ENCODE assay signal across 8 cellular contexts in the genomic region with DNA sequence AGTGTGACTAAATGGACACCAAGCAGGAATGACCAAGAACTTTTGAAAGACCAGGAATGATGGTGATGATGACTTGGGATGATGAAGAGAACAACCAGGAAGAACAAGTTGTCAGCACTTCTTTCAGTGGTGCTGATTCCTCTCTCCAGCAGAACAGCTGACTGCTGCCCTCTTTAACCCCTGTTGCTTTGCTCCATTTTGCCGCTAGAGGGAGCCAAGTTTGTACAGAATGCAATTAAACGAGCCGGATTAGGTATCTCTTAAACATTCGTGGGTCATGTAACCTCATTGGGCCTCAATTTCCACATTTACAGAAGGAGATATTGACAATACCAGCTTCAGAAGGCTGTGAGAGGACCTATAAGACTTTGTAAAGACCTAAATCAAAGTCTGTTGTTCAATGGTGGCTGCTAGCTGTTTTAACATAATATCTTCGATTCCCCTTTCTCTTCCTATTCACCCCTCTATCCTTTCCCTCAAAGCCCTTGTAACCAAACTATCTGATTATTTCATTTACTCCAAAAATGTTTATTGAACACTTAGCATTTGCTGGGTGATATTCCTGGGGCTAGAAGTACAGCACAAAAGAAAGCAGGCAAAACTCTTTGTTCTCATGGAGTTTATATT. TPM values are rescaled to one million over a fixed set of nuclear protein-coding genes. Genes with fewer than 3 reads are reported as not detected.
DNase-seq lines count a peak whose midpoint lies in the region; ATAC-seq and TF ChIP-seq lines count a peak whose summit lies in the region.

No MANE protein-coding gene starts in this region.

- H3K27me3 Mint-ChIP-seq in activated T-helper 17 cell treated with anti-CD3 and anti-CD28 coated beads, Interleukin-2, amount 50 U/mL, for 72 hours: no peaks in the 10 kb centered on the region

- H3K4me1 ChIP-seq in Peyer's patch: no peaks in the 10 kb centered on the region

- H3K9me3 Mint-ChIP-seq in activated T-helper 17 cell treated with anti-CD3 and anti-CD28 coated beads, Interleukin-2, amount 50 U/mL, for 72 hours: no peaks in the 10 kb centered on the region

- H3K27me3 ChIP-seq in Peyer's patch: no peaks in the 10 kb centered on the region

- DNase-seq in Caki2 (ENCODE audit: low read depth): peak; percentile 50
- peak; percentile 25 for DNase-seq in HPDE6-E6E7 (ENCODE audit: extremely low spot score)
- peak in 2 of 3 donors; percentile 49 to 82 for DNase-seq in Peyer's patch
- peak; percentile 34 for DNase-seq in germinal center (ENCODE audit: low spot score)
- peak; percentile 81 for DNase-seq in pons (ENCODE audit: low spot score)

- no peaks in the 10 kb centered on the region for H3K36me3 ChIP-seq in Peyer's patch

- H3K9me3 ChIP-seq in Peyer's patch: no peaks in the 10 kb centered on the region

- ATAC-seq in GM19463 (IDR thresholded peaks at IDR 0.05; ENCODE audit: unreplicated experiment): peak; percentile 91
- peak; percentile 66 for ATAC-seq in activated T-helper 17 cell treated with anti-CD3 and anti-CD28 coated beads, Interleukin-2, amount 50 U/mL, for 72 hours (replicated peaks)
- ATAC-seq in GM19324 (IDR thresholded peaks at IDR 0.05; ENCODE audit: low FRiP score, unreplicated experiment): no peak

- H3K4me3 Mint-ChIP-seq in activated T-helper 17 cell treated with anti-CD3 and anti-CD28 coated beads, Interleukin-2, amount 50 U/mL, for 72 hours: no peak overlapping the region

- no peaks in the 10 kb centered on the region for H3K4me1 Mint-ChIP-seq in activated T-helper 17 cell treated with anti-CD3 and anti-CD28 coated beads, Interleukin-2, amount 50 U/mL, for 72 hours

- no peak overlapping the region for H3K4me3 ChIP-seq in Peyer's patch

- TF ChIP-seq CTCF in Peyer's patch (IDR thresholded peaks at IDR 0.05): peak; percentile 33 to 72 (median 65)

- no peaks in the 10 kb centered on the region for H3K36me3 Mint-ChIP-seq in activated T-helper 17 cell treated with anti-CD3 and anti-CD28 coated beads, Interleukin-2, amount 50 U/mL, for 72 hours (ENCODE audit: low read depth)

- in situ Hi-C loops in Caki2 (cut with HindIII; ENCODE audit: low pct_unique_long_range_greater_than_20kb, low sequenced_read_pairs): no loop called here

- H3K27ac Mint-ChIP-seq in activated T-helper 17 cell treated with anti-CD3 and anti-CD28 coated beads, Interleukin-2, amount 50 U/mL, for 72 hours: no peak overlapping the region

- no peak overlapping the region for H3K27ac ChIP-seq in Peyer's patch

- TF ChIP-seq POLR2A in Peyer's patch (IDR thresholded peaks at IDR 0.05): no peak

RNA-seq across cellular contexts. Expression of gene OR4S1, which starts 1.9 kb away (rescaled TPM):
- total RNA-seq in Caki2 (2014; rRNA removed; shearing (Covaris generic); ENCODE audit: low replicate concordance): not detected in 2 replicates
- total RNA-seq in Peyer's patch: not detected
- total RNA-seq in activated T-helper 17 cell treated with anti-CD3 and anti-CD28 coated beads, Interleukin-2, amount 50 U/mL, for 72 hours: not detected

RNA-seq across cellular contexts. Expression of gene OR4C3, which starts 16.8 kb away (rescaled TPM):
- total RNA-seq in Caki2 (2014; rRNA removed; shearing (Covaris generic); ENCODE audit: low replicate concordance): not detected in 2 replicates
- not detected for total RNA-seq in Peyer's patch
- not detected for total RNA-seq in activated T-helper 17 cell treated with anti-CD3 and anti-CD28 coated beads, Interleukin-2, amount 50 U/mL, for 72 hours

RNA-seq across cellular contexts. Expression of gene OR4X1, which starts 44.2 kb away (rescaled TPM):
- total RNA-seq in Caki2 (2014; rRNA removed; shearing (Covaris generic); ENCODE audit: low replicate concordance): not detected in 2 replicates
- total RNA-seq in Peyer's patch: not detected
- not detected for total RNA-seq in activated T-helper 17 cell treated with anti-CD3 and anti-CD28 coated beads, Interleukin-2, amount 50 U/mL, for 72 hours

RNA-seq across cellular contexts. Expression of gene OR4C5, which starts 58.4 kb away (rescaled TPM):
- not detected in 2 replicates for total RNA-seq in Caki2 (2014; rRNA removed; shearing (Covaris generic); ENCODE audit: low replicate concordance)
- total RNA-seq in Peyer's patch: not detected
- total RNA-seq in activated T-helper 17 cell treated with anti-CD3 and anti-CD28 coated beads, Interleukin-2, amount 50 U/mL, for 72 hours: not detected

Comparison
In these comparisons a context has a peak if more than half of its experiments do, and no peak if none do; other contexts are left out.
1. DNase-seq: peak in every context shown above with its lines; median percentile 81 in pons; 66 in Peyer's patch; 50 in Caki2; 34 in germinal center; 25 in HPDE6-E6E7.